ENCODE assay signal across 1 cellular context in the genomic region with DNA sequence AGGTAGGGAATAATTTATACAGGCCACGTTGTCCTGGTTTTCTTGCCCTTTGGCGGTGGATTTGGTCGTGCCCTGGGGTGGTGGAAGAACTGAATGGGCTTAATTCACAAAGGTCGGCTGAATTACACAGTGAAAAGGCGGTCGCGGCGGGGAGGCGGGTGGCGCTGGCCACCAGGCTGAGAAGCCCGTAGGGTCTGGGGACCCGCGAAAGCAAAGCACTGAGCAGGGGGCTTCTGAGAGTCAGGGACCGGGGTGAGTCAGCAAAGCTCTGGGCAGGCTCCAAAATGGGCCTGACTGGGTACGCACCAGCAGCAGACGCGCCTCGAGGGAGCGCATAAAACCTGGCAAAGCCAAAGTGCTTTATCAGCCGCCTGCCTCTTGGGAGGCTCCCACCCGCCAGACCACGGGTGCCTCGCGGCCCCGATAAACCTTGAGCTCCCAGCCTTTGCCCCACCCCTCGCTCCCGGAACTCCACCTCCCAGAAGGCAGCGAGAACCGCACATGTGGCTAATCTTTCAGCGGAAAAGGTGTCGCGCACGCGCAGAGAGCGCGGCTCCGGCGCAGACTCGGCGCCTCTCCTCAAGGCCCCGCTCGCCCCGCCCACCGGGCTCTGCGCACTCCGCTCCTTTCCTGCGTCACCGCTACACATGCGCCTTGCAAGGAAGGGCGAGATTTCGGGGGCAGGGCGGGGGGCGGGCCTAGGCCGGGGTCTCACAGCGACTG.
TF ChIP-seq lines count a peak whose summit lies in the region.

No MANE protein-coding gene starts in this region.

TF ChIP-seq in K562, 482 proteins besides CTCF, POLR2A, EP300 and RAD21 (continued from another document and continues in another):
- TF ChIP-seq FOXK2 (conservative IDR thresholded peaks at IDR 0.05 in 1 of 2, IDR thresholded peaks at IDR 0.05 in 1 of 2; ENCODE audit: low read depth in 2 of 2) (peak; percentile 51 to 54; a peak in 2 of 4 replicates), COPS2 (conservative IDR thresholded peaks at IDR 0.05) (no peak), KLF1 (tag; IDR thresholded peaks at IDR 0.05) (peak; percentile 85), NCOR1 (IDR thresholded peaks at IDR 0.05) (peak; percentile 83), ZNF830 (CRISPR knock-in tag; IDR thresholded peaks at IDR 0.05) (0 out of 2 replicates have a peak, but pooled peaks have one; percentile 50), DIDO1 (tag; IDR thresholded peaks at IDR 0.05; ENCODE audit: low read depth) (no peak), SOX6 (IDR thresholded peaks at IDR 0.05) (peak; percentile 66), RAD51 (IDR thresholded peaks at IDR 0.05; ENCODE audit: borderline replicate concordance, low read depth) (peak; percentile 69; the same call in 1 of the 2 replicates), ELF4 (CRISPR knock-in tag; IDR thresholded peaks at IDR 0.05) (peak; percentile 76; the same call in 1 of the 2 replicates), FOXJ3 (CRISPR knock-in tag; IDR thresholded peaks at IDR 0.05) (no peak), BRD4 (IDR thresholded peaks at IDR 0.05) (no peak), MTA3 (IDR thresholded peaks at IDR 0.05; ENCODE audit: borderline replicate concordance) (peak; percentile 71), SUPT5H (IDR thresholded peaks at IDR 0.05) (no peak), RBFOX2 (IDR thresholded peaks at IDR 0.05; ENCODE audit: low read depth, low read length) (peak; percentile 81; the same call in 1 of the 2 replicates), HMGN3 (IDR thresholded peaks at IDR 0.05; ENCODE audit: borderline replicate concordance, extremely low read depth, insufficient read length, low read depth, low read length) (peak; percentile 99), MAFG (tag; conservative IDR thresholded peaks at IDR 0.05) (peak; percentile 84), SMAD3 (CRISPR knock-in tag; conservative IDR thresholded peaks at IDR 0.05) (peak; percentile 69; the same call in 1 of the 2 replicates), MAFK (IDR thresholded peaks at IDR 0.05; ENCODE audit: low read length) (peak; percentile 58), SMAD4 (CRISPR knock-in tag; conservative IDR thresholded peaks at IDR 0.05) (peak; percentile 89), ERF (CRISPR knock-in tag; IDR thresholded peaks at IDR 0.05) (peak; percentile 87; the same call in 1 of the 2 replicates), ZNF197 (CRISPR knock-in tag; IDR thresholded peaks at IDR 0.05; ENCODE audit: low read depth) (0 out of 2 replicates have a peak, but pooled peaks have one; percentile 41), ATF7 (IDR thresholded peaks at IDR 0.05) (peak; percentile 89), NBN (IDR thresholded peaks at IDR 0.05; ENCODE audit: low read depth) (peak; percentile 70), ZNF436 (CRISPR knock-in tag; IDR thresholded peaks at IDR 0.05) (no peak), CCNT2 (IDR thresholded peaks at IDR 0.05; ENCODE audit: borderline replicate concordance, extremely low read depth, insufficient read length, low read depth, low read length) (peak; percentile 94), TBP (optimal IDR thresholded peaks at IDR 0.05; ENCODE audit: low read depth, low read length) (peak; percentile 25)
- TF ChIP-seq, protein P1, sequence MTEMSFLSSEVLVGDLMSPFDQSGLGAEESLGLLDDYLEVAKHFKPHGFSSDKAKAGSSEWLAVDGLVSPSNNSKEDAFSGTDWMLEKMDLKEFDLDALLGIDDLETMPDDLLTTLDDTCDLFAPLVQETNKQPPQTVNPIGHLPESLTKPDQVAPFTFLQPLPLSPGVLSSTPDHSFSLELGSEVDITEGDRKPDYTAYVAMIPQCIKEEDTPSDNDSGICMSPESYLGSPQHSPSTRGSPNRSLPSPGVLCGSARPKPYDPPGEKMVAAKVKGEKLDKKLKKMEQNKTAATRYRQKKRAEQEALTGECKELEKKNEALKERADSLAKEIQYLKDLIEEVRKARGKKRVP (CRISPR knock-in tag; IDR thresholded peaks at IDR 0.05), result peak; percentile 45; the same call in 1 of the 2 replicates
- TF ChIP-seq, protein P2, sequence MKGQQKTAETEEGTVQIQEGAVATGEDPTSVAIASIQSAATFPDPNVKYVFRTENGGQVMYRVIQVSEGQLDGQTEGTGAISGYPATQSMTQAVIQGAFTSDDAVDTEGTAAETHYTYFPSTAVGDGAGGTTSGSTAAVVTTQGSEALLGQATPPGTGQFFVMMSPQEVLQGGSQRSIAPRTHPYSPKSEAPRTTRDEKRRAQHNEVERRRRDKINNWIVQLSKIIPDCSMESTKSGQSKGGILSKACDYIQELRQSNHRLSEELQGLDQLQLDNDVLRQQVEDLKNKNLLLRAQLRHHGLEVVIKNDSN (CRISPR knock-in tag; IDR thresholded peaks at IDR 0.05), result peak; percentile 76
- TF ChIP-seq, protein P3, sequence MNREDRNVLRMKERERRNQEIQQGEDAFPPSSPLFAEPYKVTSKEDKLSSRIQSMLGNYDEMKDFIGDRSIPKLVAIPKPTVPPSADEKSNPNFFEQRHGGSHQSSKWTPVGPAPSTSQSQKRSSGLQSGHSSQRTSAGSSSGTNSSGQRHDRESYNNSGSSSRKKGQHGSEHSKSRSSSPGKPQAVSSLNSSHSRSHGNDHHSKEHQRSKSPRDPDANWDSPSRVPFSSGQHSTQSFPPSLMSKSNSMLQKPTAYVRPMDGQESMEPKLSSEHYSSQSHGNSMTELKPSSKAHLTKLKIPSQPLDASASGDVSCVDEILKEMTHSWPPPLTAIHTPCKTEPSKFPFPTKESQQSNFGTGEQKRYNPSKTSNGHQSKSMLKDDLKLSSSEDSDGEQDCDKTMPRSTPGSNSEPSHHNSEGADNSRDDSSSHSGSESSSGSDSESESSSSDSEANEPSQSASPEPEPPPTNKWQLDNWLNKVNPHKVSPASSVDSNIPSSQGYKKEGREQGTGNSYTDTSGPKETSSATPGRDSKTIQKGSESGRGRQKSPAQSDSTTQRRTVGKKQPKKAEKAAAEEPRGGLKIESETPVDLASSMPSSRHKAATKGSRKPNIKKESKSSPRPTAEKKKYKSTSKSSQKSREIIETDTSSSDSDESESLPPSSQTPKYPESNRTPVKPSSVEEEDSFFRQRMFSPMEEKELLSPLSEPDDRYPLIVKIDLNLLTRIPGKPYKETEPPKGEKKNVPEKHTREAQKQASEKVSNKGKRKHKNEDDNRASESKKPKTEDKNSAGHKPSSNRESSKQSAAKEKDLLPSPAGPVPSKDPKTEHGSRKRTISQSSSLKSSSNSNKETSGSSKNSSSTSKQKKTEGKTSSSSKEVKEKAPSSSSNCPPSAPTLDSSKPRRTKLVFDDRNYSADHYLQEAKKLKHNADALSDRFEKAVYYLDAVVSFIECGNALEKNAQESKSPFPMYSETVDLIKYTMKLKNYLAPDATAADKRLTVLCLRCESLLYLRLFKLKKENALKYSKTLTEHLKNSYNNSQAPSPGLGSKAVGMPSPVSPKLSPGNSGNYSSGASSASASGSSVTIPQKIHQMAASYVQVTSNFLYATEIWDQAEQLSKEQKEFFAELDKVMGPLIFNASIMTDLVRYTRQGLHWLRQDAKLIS (CRISPR knock-in tag; IDR thresholded peaks at IDR 0.05), result no peak
- TF ChIP-seq, protein P4, sequence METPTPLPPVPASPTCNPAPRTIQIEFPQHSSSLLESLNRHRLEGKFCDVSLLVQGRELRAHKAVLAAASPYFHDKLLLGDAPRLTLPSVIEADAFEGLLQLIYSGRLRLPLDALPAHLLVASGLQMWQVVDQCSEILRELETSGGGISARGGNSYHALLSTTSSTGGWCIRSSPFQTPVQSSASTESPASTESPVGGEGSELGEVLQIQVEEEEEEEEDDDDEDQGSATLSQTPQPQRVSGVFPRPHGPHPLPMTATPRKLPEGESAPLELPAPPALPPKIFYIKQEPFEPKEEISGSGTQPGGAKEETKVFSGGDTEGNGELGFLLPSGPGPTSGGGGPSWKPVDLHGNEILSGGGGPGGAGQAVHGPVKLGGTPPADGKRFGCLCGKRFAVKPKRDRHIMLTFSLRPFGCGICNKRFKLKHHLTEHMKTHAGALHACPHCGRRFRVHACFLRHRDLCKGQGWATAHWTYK (CRISPR knock-in tag; IDR thresholded peaks at IDR 0.05), result peak; percentile 80; the same call in 1 of the 2 replicates
- TF ChIP-seq, protein P5, sequence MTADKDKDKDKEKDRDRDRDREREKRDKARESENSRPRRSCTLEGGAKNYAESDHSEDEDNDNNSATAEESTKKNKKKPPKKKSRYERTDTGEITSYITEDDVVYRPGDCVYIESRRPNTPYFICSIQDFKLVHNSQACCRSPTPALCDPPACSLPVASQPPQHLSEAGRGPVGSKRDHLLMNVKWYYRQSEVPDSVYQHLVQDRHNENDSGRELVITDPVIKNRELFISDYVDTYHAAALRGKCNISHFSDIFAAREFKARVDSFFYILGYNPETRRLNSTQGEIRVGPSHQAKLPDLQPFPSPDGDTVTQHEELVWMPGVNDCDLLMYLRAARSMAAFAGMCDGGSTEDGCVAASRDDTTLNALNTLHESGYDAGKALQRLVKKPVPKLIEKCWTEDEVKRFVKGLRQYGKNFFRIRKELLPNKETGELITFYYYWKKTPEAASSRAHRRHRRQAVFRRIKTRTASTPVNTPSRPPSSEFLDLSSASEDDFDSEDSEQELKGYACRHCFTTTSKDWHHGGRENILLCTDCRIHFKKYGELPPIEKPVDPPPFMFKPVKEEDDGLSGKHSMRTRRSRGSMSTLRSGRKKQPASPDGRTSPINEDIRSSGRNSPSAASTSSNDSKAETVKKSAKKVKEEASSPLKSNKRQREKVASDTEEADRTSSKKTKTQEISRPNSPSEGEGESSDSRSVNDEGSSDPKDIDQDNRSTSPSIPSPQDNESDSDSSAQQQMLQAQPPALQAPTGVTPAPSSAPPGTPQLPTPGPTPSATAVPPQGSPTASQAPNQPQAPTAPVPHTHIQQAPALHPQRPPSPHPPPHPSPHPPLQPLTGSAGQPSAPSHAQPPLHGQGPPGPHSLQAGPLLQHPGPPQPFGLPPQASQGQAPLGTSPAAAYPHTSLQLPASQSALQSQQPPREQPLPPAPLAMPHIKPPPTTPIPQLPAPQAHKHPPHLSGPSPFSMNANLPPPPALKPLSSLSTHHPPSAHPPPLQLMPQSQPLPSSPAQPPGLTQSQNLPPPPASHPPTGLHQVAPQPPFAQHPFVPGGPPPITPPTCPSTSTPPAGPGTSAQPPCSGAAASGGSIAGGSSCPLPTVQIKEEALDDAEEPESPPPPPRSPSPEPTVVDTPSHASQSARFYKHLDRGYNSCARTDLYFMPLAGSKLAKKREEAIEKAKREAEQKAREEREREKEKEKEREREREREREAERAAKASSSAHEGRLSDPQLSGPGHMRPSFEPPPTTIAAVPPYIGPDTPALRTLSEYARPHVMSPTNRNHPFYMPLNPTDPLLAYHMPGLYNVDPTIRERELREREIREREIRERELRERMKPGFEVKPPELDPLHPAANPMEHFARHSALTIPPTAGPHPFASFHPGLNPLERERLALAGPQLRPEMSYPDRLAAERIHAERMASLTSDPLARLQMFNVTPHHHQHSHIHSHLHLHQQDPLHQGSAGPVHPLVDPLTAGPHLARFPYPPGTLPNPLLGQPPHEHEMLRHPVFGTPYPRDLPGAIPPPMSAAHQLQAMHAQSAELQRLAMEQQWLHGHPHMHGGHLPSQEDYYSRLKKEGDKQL (CRISPR knock-in tag; IDR thresholded peaks at IDR 0.05; ENCODE audit: borderline replicate concordance), result no peak
- TF ChIP-seq, protein P6, sequence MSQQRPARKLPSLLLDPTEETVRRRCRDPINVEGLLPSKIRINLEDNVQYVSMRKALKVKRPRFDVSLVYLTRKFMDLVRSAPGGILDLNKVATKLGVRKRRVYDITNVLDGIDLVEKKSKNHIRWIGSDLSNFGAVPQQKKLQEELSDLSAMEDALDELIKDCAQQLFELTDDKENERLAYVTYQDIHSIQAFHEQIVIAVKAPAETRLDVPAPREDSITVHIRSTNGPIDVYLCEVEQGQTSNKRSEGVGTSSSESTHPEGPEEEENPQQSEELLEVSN (IDR thresholded peaks at IDR 0.05; ENCODE audit: borderline replicate concordance in 1 of 2, extremely low read depth in 1 of 2, insufficient read depth in 1 of 2, insufficient read length in 1 of 2, low read depth in 1 of 2, low read length in 1 of 2, poor library complexity in 1 of 2, severe bottlenecking in 1 of 2), result peak; percentile 91 to 97
